Comparison of ENCODE assay signal across 2 cellular contexts in genomic region chr6:41040101-41040910, GRCh38.
TF ChIP-seq lines count a peak whose summit lies in the region.

No MANE protein-coding gene starts in this region.

TF ChIP-seq in IMR-90, 13 proteins besides CTCF, POLR2A, EP300 and RAD21:
- TF ChIP-seq RCOR1 (IDR thresholded peaks at IDR 0.05; ENCODE audit: insufficient replicate concordance, low read length) = no peak
- TF ChIP-seq MAFK (IDR thresholded peaks at IDR 0.05; ENCODE audit: low read depth, low read length) = no peak
- no peak for TF ChIP-seq MAZ (IDR thresholded peaks at IDR 0.05; ENCODE audit: borderline replicate concordance, low read depth, low read length)
- TF ChIP-seq MXI1 (IDR thresholded peaks at IDR 0.05; ENCODE audit: borderline replicate concordance, low read depth, low read length) = no peak
- TF ChIP-seq USF2 (IDR thresholded peaks at IDR 0.05; ENCODE audit: low read depth, low read length) = no peak
- no peak for TF ChIP-seq CEBPB (IDR thresholded peaks at IDR 0.05; ENCODE audit: low read depth, low read length)
- TF ChIP-seq NFE2L2 (IDR thresholded peaks at IDR 0.05; ENCODE audit: low read depth, low read length) = no peak
- TF ChIP-seq RFX5 (IDR thresholded peaks at IDR 0.05; ENCODE audit: low read depth, low read length) = no peak
- no peak for TF ChIP-seq CHD1 (IDR thresholded peaks at IDR 0.05; ENCODE audit: low read depth, low read length)
- TF ChIP-seq ELK1 (IDR thresholded peaks at IDR 0.05; ENCODE audit: borderline replicate concordance, low read depth, low read length) = no peak
- no peak for TF ChIP-seq SMC3 (IDR thresholded peaks at IDR 0.05; ENCODE audit: low read depth, low read length)
- TF ChIP-seq FOS (IDR thresholded peaks at IDR 0.05; ENCODE audit: low read depth, low read length) = no peak
- TF ChIP-seq BHLHE40 (IDR thresholded peaks at IDR 0.05; ENCODE audit: low read depth, low read length) = no peak
TF ChIP-seq in IMR-90: peak in this region for 0.

TF ChIP-seq in K562, 482 proteins besides CTCF, POLR2A, EP300 and RAD21:
- peak; percentile 35; the same call in 1 of the 2 replicates for TF ChIP-seq EGR1 (conservative IDR thresholded peaks at IDR 0.05)
- TF ChIP-seq HMGN3 (IDR thresholded peaks at IDR 0.05; ENCODE audit: borderline replicate concordance, extremely low read depth, insufficient read length, low read depth, low read length) = no peak
- TF ChIP-seq ZNF766 (CRISPR knock-in tag; conservative IDR thresholded peaks at IDR 0.05) = no peak
- no peak for TF ChIP-seq ARNT (IDR thresholded peaks at IDR 0.05)
- TF ChIP-seq RB1 (IDR thresholded peaks at IDR 0.05; ENCODE audit: low read depth) = no peak
- TF ChIP-seq VEZF1 (CRISPR knock-in tag; IDR thresholded peaks at IDR 0.05) = 0 out of 2 replicates have a peak, but pooled peaks have one; percentile 6
- TF ChIP-seq TFAP4 (CRISPR knock-in tag; IDR thresholded peaks at IDR 0.05; ENCODE audit: borderline replicate concordance) = peak; percentile 25; the same call in 1 of the 2 replicates
- TF ChIP-seq FOSL1 (tag; conservative IDR thresholded peaks at IDR 0.05) = peak; percentile 77
- TF ChIP-seq RBFOX2 (IDR thresholded peaks at IDR 0.05; ENCODE audit: low read depth, low read length) = no peak
- peak; percentile 29; the same call in 1 of the 2 replicates for TF ChIP-seq JUND (IDR thresholded peaks at IDR 0.05; ENCODE audit: borderline replicate concordance, low read depth, low read length)
- 0 out of 3 replicates have a peak, but pooled peaks have one; percentile 38 for TF ChIP-seq JUND (tag; IDR thresholded peaks at IDR 0.05; ENCODE audit: borderline replicate concordance, low read depth, low read length)
- TF ChIP-seq PHB2 (IDR thresholded peaks at IDR 0.05; ENCODE audit: low read depth) = no peak
- TF ChIP-seq SP1 (CRISPR knock-in tag; IDR thresholded peaks at IDR 0.05) = no peak
